ENCODE assay signal across 8 cellular contexts in genomic region chr19:11814707-11815050, GRCh38. TPM values are rescaled to one million over a fixed set of nuclear protein-coding genes. Genes with fewer than 3 reads are reported as not detected.
DNase-seq lines count a peak whose midpoint lies in the region; ATAC-seq and TF ChIP-seq lines count a peak whose summit lies in the region.

No MANE protein-coding gene starts in this region.

- 9 to 12% methylated on average over 13 of the region's 13 CpGs for WGBS in esophagus, 2 donors

- no peaks in the 10 kb centered on the region for H3K27me3 ChIP-seq in esophagus (ENCODE audit: control insufficient read depth in 1 of 2, insufficient read depth in 2 of 2, low read length in 2 of 2)

- no peak for ATAC-seq in activated CD4-positive, alpha-beta T cell treated with anti-CD3 and anti-CD28 coated beads for 36 hours
- ATAC-seq in SK-N-SH treated with all-trans-retinoic acid at 6 μM for 48 hours (peak; percentile 66), naive B cell (ENCODE audit: low read depth in 2 of 2) (no peak), HG02623 (IDR thresholded peaks at IDR 0.05; ENCODE audit: unreplicated experiment) (no peak)

- peaks cover 0 to 4% of the 10 kb centered on the region in 2 donors for H3K36me3 ChIP-seq in esophagus (ENCODE audit: control insufficient read depth in 2 of 2, insufficient read depth in 2 of 2, low read length in 1 of 2)

- POLR2A ChIA-PET in activated CD4-positive, alpha-beta T cell treated with anti-CD3 and anti-CD28 coated beads for 36 hours (lab: Charles Lee) = interaction anchor here (0.8 kb wide), 1 partner anchor 17 kb away, joined by 3 read pairs; the partner anchor contains the start of gene ZNF491

- H3K27ac Mint-ChIP-seq in activated CD4-positive, alpha-beta T cell treated with anti-CD3 and anti-CD28 coated beads for 36 hours = peak overlapping the region; percentile 69
- H3K27ac Mint-ChIP-seq in naive B cell = peak overlapping the region in 3 of 6 donors; percentile 82 to 84 (median 83)

- peaks cover 0 to 2% of the 10 kb centered on the region in 2 donors for H3K4me1 ChIP-seq in esophagus (ENCODE audit: control insufficient read depth in 2 of 2, insufficient read depth in 2 of 2, low read length in 1 of 2)

- no peaks in the 10 kb centered on the region for H3K9me3 ChIP-seq in esophagus (ENCODE audit: control insufficient read depth in 2 of 2, insufficient read depth in 1 of 2, low read depth in 1 of 2, low read length in 1 of 2)

- H3K4me3 ChIP-seq in esophagus (ENCODE audit: low read depth in 1 of 2, low read length in 2 of 2) = peak overlapping the region; percentile 89 to 95

- H3K4me3 Mint-ChIP-seq in activated CD4-positive, alpha-beta T cell treated with anti-CD3 and anti-CD28 coated beads for 36 hours = peak overlapping the region; percentile 89
- peak overlapping the region; percentile 84 to 95 (median 92) for H3K4me3 Mint-ChIP-seq in naive B cell

- peaks cover 20% of the 10 kb centered on the region for H3K36me3 Mint-ChIP-seq in activated CD4-positive, alpha-beta T cell treated with anti-CD3 and anti-CD28 coated beads for 36 hours (ENCODE audit: low read depth)
- H3K36me3 Mint-ChIP-seq in naive B cell = no peaks in the 10 kb centered on the region

- no peaks in the 10 kb centered on the region for H3K27me3 Mint-ChIP-seq in activated CD4-positive, alpha-beta T cell treated with anti-CD3 and anti-CD28 coated beads for 36 hours
- no peaks in the 10 kb centered on the region for H3K27me3 Mint-ChIP-seq in naive B cell

- intact Hi-C loops in activated CD4-positive, alpha-beta T cell treated with anti-CD3 and anti-CD28 coated beads for 36 hours (cut with DNase I, micrococcal nuclease) = loop anchor here (1.0 to 5.0 kb wide), 12 partner anchors 16 to 854 kb away; partner anchors contain the start of genes ZNF439 (in 2 of the 2), ZNF491 (in 1 of the 2), ZNF653 (in 1 of the 2) and ZNF823 (in 1 of the 2)

- H3K9me3 Mint-ChIP-seq in activated CD4-positive, alpha-beta T cell treated with anti-CD3 and anti-CD28 coated beads for 36 hours (ENCODE audit: low read depth) = peaks cover 4% of the 10 kb centered on the region
- no peaks in the 10 kb centered on the region for H3K9me3 Mint-ChIP-seq in naive B cell

- peak overlapping the region; percentile 85 to 91 for H3K27ac ChIP-seq in esophagus (ENCODE audit: low read depth in 2 of 2, low read length in 1 of 2)

- H3K4me1 Mint-ChIP-seq in activated CD4-positive, alpha-beta T cell treated with anti-CD3 and anti-CD28 coated beads for 36 hours = peaks cover 20% of the 10 kb centered on the region
- peaks cover 20 to 28% (median 25%) of the 10 kb centered on the region in 3 donors for H3K4me1 Mint-ChIP-seq in naive B cell

- CTCF ChIA-PET in activated CD4-positive, alpha-beta T cell treated with anti-CD3 and anti-CD28 coated beads for 36 hours (lab: Charles Lee) = interaction anchor here (0.7 to 2.0 kb wide), 3 partner anchors 17 to 959 kb away, joined by 4 to 6 read pairs (median 4); partner anchors contain the start of gene ZNF491

- no peak for DNase-seq in activated CD4-positive, alpha-beta T cell treated with anti-CD3 and anti-CD28 coated beads for 36 hours
- DNase-seq in activated CD4-positive, alpha-beta T cell treated with anti-CD3 and anti-CD28 coated beads for 4 hours = no peak
- no peak for DNase-seq in naive B cell
- DNase-seq in GOT3 (lab: John Stamatoyannopoulos, UW) = no peak
- DNase-seq in stimulated activated CD4-positive, alpha-beta T cell treated with anti-CD3 and anti-CD28 coated beads, Interleukin-1b, Interleukin-23, amount 100 ng/mL, for 48 hours = no peak

TF ChIP-seq in SK-N-SH treated with all-trans-retinoic acid at 6 μM for 48 hours, 23 proteins besides CTCF, POLR2A, EP300 and RAD21 (continues in another document):
- TF ChIP-seq RARB (CRISPR knock-in tag; IDR thresholded peaks at IDR 0.05) (no peak), TOX (CRISPR knock-in tag; IDR thresholded peaks at IDR 0.05; ENCODE audit: borderline replicate concordance) (no peak), OSR1 (CRISPR knock-in tag; IDR thresholded peaks at IDR 0.05) (no peak), ARNTL (CRISPR knock-in tag; IDR thresholded peaks at IDR 0.05; ENCODE audit: borderline replicate concordance, low read depth) (no peak), PPARA (CRISPR knock-in tag; IDR thresholded peaks at IDR 0.05; ENCODE audit: borderline replicate concordance) (no peak), PATZ1 (CRISPR knock-in tag; IDR thresholded peaks at IDR 0.05; ENCODE audit: borderline replicate concordance) (no peak), ZNF565 (CRISPR knock-in tag; conservative IDR thresholded peaks at IDR 0.05; ENCODE audit: low read depth) (no peak), CSDC2 (CRISPR knock-in tag; IDR thresholded peaks at IDR 0.05) (no peak), TSHZ2 (CRISPR knock-in tag; IDR thresholded peaks at IDR 0.05) (no peak), ZC3H10 (CRISPR knock-in tag; IDR thresholded peaks at IDR 0.05) (no peak), POU6F1 (CRISPR knock-in tag; IDR thresholded peaks at IDR 0.05; ENCODE audit: borderline replicate concordance, low read depth) (no peak), GLIS3 (CRISPR knock-in tag; IDR thresholded peaks at IDR 0.05) (no peak), BACH2 (CRISPR knock-in tag; IDR thresholded peaks at IDR 0.05; ENCODE audit: borderline replicate concordance) (no peak), ZFP3 (CRISPR knock-in tag; IDR thresholded peaks at IDR 0.05) (no peak), TCF4 (CRISPR knock-in tag; IDR thresholded peaks at IDR 0.05; ENCODE audit: borderline replicate concordance) (no peak)

RNA-seq across cellular contexts. Expression of gene ZNF440, which starts 0.6 kb away (rescaled TPM):
- 1 to 10 TPM; 7.0 to 7.7 TPM for total RNA-seq in activated CD4-positive, alpha-beta T cell treated with anti-CD3 and anti-CD28 coated beads for 36 hours
- polyA plus RNA-seq in esophagus (10 to 100 TPM in 1 of 2 donors, 1 to 10 TPM in 1; 5.1 to 16.1 TPM), naive B cell (ENCODE audit: low read depth in 6 of 6) (1 to 10 TPM; 1.5 to 7.4 (median 3.2) TPM)

RNA-seq across cellular contexts. Expression of gene ZNF491, which starts 16.4 kb away (rescaled TPM):
- 1 to 10 TPM in 1 of 2 experiments, under 1 TPM in 1; 0.60 to 1.2 TPM for total RNA-seq in activated CD4-positive, alpha-beta T cell treated with anti-CD3 and anti-CD28 coated beads for 36 hours
- polyA plus RNA-seq in esophagus (under 1 TPM; 0.19 to 0.53 TPM), naive B cell (ENCODE audit: low read depth in 6 of 6) (under 1 TPM in 3 of 6 donors, not detected in 3; 0.25 to 0.40 (median 0.29) TPM)

RNA-seq across cellular contexts. Expression of gene ZNF439, which starts 33.8 kb away (rescaled TPM):
- 10 to 100 TPM; 10.4 to 11.4 TPM for total RNA-seq in activated CD4-positive, alpha-beta T cell treated with anti-CD3 and anti-CD28 coated beads for 36 hours
- polyA plus RNA-seq in esophagus (1 to 10 TPM; 1.4 to 7.2 TPM), naive B cell (ENCODE audit: low read depth in 6 of 6) (10 to 100 TPM in 1 of 6 donors, 1 to 10 TPM in 4, not detected in 1; 7.4 to 13.6 (median 9.3) TPM)

RNA-seq across cellular contexts. Expression of gene ZNF441, which starts 47.9 kb away (rescaled TPM):
- 1 to 10 TPM; 4.3 to 5.0 TPM for total RNA-seq in activated CD4-positive, alpha-beta T cell treated with anti-CD3 and anti-CD28 coated beads for 36 hours
- polyA plus RNA-seq in esophagus (1 to 10 TPM; 1.6 to 2.2 TPM), naive B cell (ENCODE audit: low read depth in 6 of 6) (10 to 100 TPM in 5 of 6 donors, 1 to 10 TPM in 1; 5.9 to 16.0 (median 13.7) TPM)
